Comparison of ENCODE assay signal across 12 cellular contexts in the genomic region with DNA sequence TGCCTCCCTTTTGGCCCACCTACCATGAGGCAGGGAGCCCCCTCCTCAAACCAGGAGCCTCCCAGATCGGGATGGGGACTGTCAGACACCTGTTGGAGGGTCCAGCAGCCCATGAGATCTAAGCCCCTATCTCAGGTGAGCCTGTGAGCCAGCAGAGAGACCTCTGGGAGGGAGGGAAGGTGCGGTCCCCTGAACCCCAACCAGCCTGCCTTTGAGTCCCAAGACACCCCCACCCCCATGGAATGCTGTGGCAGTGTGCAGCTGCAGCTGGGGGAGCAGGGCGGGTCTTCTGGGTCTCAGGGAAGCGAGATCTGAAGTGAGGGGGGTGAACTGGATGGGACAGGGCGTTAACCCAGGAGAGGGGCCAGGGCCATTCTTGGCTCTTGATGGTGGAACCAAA. TPM values are rescaled to one million over a fixed set of nuclear protein-coding genes. Genes with fewer than 3 reads are reported as not detected.
DNase-seq lines count a peak whose midpoint lies in the region; ATAC-seq and TF ChIP-seq lines count a peak whose summit lies in the region.
"Had no signal": no experiment of that assay in that cellular context is flagged by ENCODE, and none has a peak within 500 bp of the region (broad histone marks: within the 10 kb centered on the region; RNA-seq: fewer than 3 reads in every experiment).

No MANE protein-coding gene starts in this region.

- peak overlapping the region in 1 of 3 donors; percentile 91 for H3K27ac Mint-ChIP-seq in CD4-positive, CD25-positive, alpha-beta regulatory T cell
- H3K27ac Mint-ChIP-seq in effector memory CD8-positive, alpha-beta T cell, result peak overlapping the region in 1 of 2 donors; percentile 80

- no peak overlapping the region for H3K4me3 ChIP-seq in CD4-positive, CD25-positive, alpha-beta regulatory T cell (ENCODE audit: low read depth, low read length)
- no peak overlapping the region for H3K4me3 ChIP-seq in NT2/D1 (ENCODE audit: insufficient read length, low read depth)
- H3K4me3 ChIP-seq in ovary, result no peak overlapping the region

- peaks cover 14% of the 10 kb centered on the region for H3K27me3 Mint-ChIP-seq in CD4-positive, CD25-positive, alpha-beta regulatory T cell
- H3K27me3 Mint-ChIP-seq in effector memory CD8-positive, alpha-beta T cell, result peaks cover 6 to 9% of the 10 kb centered on the region in 2 donors

- H3K36me3 Mint-ChIP-seq in CD4-positive, CD25-positive, alpha-beta regulatory T cell, result no peaks in the 10 kb centered on the region
- peaks cover 13% of the 10 kb centered on the region for H3K36me3 Mint-ChIP-seq in effector memory CD8-positive, alpha-beta T cell (ENCODE audit: insufficient read depth)

- peaks cover 45% of the 10 kb centered on the region for H3K4me1 ChIP-seq in CD4-positive, CD25-positive, alpha-beta regulatory T cell (ENCODE audit: control insufficient read depth, insufficient read depth, low read length, poor library complexity, severe bottlenecking)
- H3K4me1 ChIP-seq in NT2/D1 (ENCODE audit: insufficient read depth, insufficient read length) (peaks cover 44% of the 10 kb centered on the region), ovary (ENCODE audit: insufficient read depth) (peaks cover 15% of the 10 kb centered on the region)

- H3K36me3 ChIP-seq in CD4-positive, CD25-positive, alpha-beta regulatory T cell (ENCODE audit: control insufficient read depth, insufficient read depth, low read length), result no peaks in the 10 kb centered on the region
- H3K36me3 ChIP-seq in NT2/D1 (ENCODE audit: insufficient read depth, insufficient read length, low read length) (peaks cover 8% of the 10 kb centered on the region), ovary (no peaks in the 10 kb centered on the region)

- no peak for ATAC-seq in CD4-positive, CD25-positive, alpha-beta regulatory T cell (ENCODE audit: low read depth in 2 of 2)
- no peak for ATAC-seq in effector memory CD8-positive, alpha-beta T cell (replicated peaks)
- ATAC-seq in HG02981 (IDR thresholded peaks at IDR 0.05; ENCODE audit: unreplicated experiment), result no peak
- ATAC-seq: esophagus mucosa, HepG2 had no signal

- WGBS in ovary, 3 donors, result 87 to 94% (median 89%) methylated on average over 5 of the region's 5 CpGs

- H3K4me1 Mint-ChIP-seq in CD4-positive, CD25-positive, alpha-beta regulatory T cell, result peaks cover 0 to 41% (median 13%) of the 10 kb centered on the region in 4 donors
- peaks cover 12 to 20% of the 10 kb centered on the region in 2 donors for H3K4me1 Mint-ChIP-seq in effector memory CD8-positive, alpha-beta T cell (ENCODE audit: low read depth in 2 of 2)

- no peak overlapping the region for H3K27ac ChIP-seq in CD4-positive, CD25-positive, alpha-beta regulatory T cell (ENCODE audit: insufficient read depth, low read length, poor library complexity, severe bottlenecking)
- H3K27ac ChIP-seq in ovary, result peak overlapping the region; percentile 95 to 96

- no peaks in the 10 kb centered on the region for H3K9me3 Mint-ChIP-seq in CD4-positive, CD25-positive, alpha-beta regulatory T cell
- no peaks in the 10 kb centered on the region for H3K9me3 Mint-ChIP-seq in effector memory CD8-positive, alpha-beta T cell

- intact Hi-C loops in ovary (cut with DNase I), result loop anchor here in 1 of 4 donors (10.0 kb wide), 1 partner anchor 202 kb away; no protein-coding TSS in a partner anchor

- H3K27me3 ChIP-seq in CD4-positive, CD25-positive, alpha-beta regulatory T cell (ENCODE audit: control insufficient read depth, insufficient read depth, low read length), result peaks cover 2% of the 10 kb centered on the region
- H3K27me3 ChIP-seq in NT2/D1 (ENCODE audit: insufficient read depth, insufficient read length), result peaks cover 52% of the 10 kb centered on the region
- H3K27me3 ChIP-seq in ovary, result no peaks in the 10 kb centered on the region

- TF ChIP-seq EP300 in ovary (IDR thresholded peaks at IDR 0.05), result no peak

- H3K4me3 Mint-ChIP-seq in CD4-positive, CD25-positive, alpha-beta regulatory T cell, result peak overlapping the region; percentile 78 to 84 (median 82)
- H3K4me3 Mint-ChIP-seq in effector memory CD8-positive, alpha-beta T cell, result peak overlapping the region; percentile 21 to 41

- TF ChIP-seq CTCF in ovary (IDR thresholded peaks at IDR 0.05), result no peak

- H3K9ac ChIP-seq in NT2/D1 (ENCODE audit: insufficient read length, low read depth), result peak overlapping the region; percentile 72

- H3K9me3 ChIP-seq in CD4-positive, CD25-positive, alpha-beta regulatory T cell (ENCODE audit: control insufficient read depth in 2 of 2, low read length in 2 of 2), result no peaks in the 10 kb centered on the region
- no peaks in the 10 kb centered on the region for H3K9me3 ChIP-seq in NT2/D1 (ENCODE audit: insufficient read depth, low read length)
- H3K9me3 ChIP-seq in ovary, result no peaks in the 10 kb centered on the region
- H3K9me3 ChIP-seq: psoas muscle had no signal

- no peak for DNase-seq in CD4-positive, CD25-positive, alpha-beta regulatory T cell
- DNase-seq in NT2/D1 (ENCODE audit: low read depth, low spot score), result no peak
- DNase-seq in effector memory CD8-positive, alpha-beta T cell, result no peak
- peak in 1 of 5 donors; percentile 39 for DNase-seq in ovary
- no peak for DNase-seq in HuH-7.5 (ENCODE audit: low spot score)
- DNase-seq in iPS-NIHi11 (ENCODE audit: low spot score), result no peak
- DNase-seq in GOT3 (lab: John Stamatoyannopoulos, UW), result no peak
- DNase-seq: NCI-H524 treated with DMSO at 0.1 percent for 48 hours had no signal

- TF ChIP-seq POLR2A in ovary (IDR thresholded peaks at IDR 0.05), result no peak

RNA-seq across cellular contexts. Expression of a gene that starts 1.4 kb away (rescaled TPM):
- 4.1 TPM for total RNA-seq in CD4-positive, CD25-positive, alpha-beta regulatory T cell
- 1 to 10 TPM; 1.1 to 1.3 (median 1.2) TPM for polyA plus RNA-seq in CD4-positive, CD25-positive, alpha-beta regulatory T cell
- 100 to 1,000 TPM; 158 to 363 (median 236) TPM for total RNA-seq in ovary
- polyA plus RNA-seq in ovary, result 100 to 1,000 TPM in 1 of 2 donors, 10 to 100 TPM in 1; 72.3 to 142 TPM
- total RNA-seq: HepG2 had no signal
- polyA plus RNA-seq: HepG2 had no signal

RNA-seq across cellular contexts. Expression of a gene that starts 42.3 kb away (rescaled TPM):
- 1.3 TPM for total RNA-seq in CD4-positive, CD25-positive, alpha-beta regulatory T cell
- 1 to 10 TPM; 1.1 to 3.4 (median 1.4) TPM for polyA plus RNA-seq in CD4-positive, CD25-positive, alpha-beta regulatory T cell
- total RNA-seq in ovary, result 10 to 100 TPM in 1 of 7 donors, 1 to 10 TPM in 3, under 1 TPM in 3; 0.60 to 11.3 (median 1.7) TPM
- polyA plus RNA-seq in ovary, result 1 to 10 TPM in 1 of 2 donors, not detected in 1; 4.4 TPM

Comparison
In these comparisons a context has a peak if more than half of its experiments do, and no peak if none do; other contexts are left out.
1. RNA of a gene that starts 1.4 kb away (total RNA-seq): 158 to 363 TPM in ovary; 4.1 TPM in CD4-positive, CD25-positive, alpha-beta regulatory T cell (single experiment); every median in the first group is over 10 times any median in the second.